Comparison of ENCODE assay signal across 8 cellular contexts in the genomic region with DNA sequence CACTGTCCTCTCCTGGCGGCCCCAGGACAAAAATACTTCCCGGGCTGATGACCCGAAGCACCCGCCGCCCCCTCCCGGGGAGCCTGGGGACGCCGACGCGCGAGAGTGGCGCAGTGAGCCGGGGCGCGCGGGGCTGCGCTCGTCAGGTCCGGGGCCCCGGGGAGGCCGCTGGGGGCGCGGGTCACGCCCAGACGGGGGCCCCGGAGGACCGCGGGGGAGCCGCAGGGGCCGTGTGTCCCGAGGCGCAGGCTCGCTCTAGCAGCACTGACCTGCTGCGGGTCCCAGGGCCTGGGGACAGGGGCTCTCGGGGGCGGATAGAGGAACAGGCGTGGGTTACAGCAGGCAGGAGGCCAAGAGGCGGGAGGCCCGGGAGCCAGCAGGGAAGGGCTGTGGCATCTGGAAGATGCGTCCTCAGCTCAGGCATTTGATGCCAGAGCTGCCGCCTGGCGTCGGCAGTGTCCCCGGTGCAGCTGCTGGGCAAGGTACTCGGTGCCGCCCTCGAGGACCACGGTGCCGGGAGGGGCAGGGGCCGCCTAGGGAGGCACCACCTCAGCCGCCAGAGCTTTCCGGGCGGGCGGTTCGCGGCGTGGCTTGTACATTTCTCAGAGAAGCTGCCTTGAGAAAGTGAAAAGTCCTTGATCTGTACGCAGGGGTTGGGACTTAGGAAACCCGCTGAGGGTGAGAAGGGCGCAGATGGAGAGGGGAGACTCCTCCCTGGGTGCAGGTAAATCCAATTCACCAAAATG. TPM values are rescaled to one million over a fixed set of nuclear protein-coding genes. Genes with fewer than 3 reads are reported as not detected.
DNase-seq lines count a peak whose midpoint lies in the region; FAIRE-seq and TF ChIP-seq lines count a peak whose summit lies in the region.

No MANE protein-coding gene starts in this region.

- H3K27me3 ChIP-seq in MG63 = no peaks in the 10 kb centered on the region

- H3K4me3 ChIP-seq in MG63 (no peak overlapping the region), fibroblast of pulmonary artery (replicated peaks; ENCODE audit: low read depth, low read length) (peak overlapping the region; percentile 43)

- DNase-seq in DMS53 treated with DMSO at 0.1 percent for 48 hours (lab: John Stamatoyannopoulos, UW; ENCODE audit: unreplicated experiment) = peak; percentile 67
- peak; percentile 59 for DNase-seq in MG63
- DNase-seq in activated CD8-positive, alpha-beta memory T cell treated with anti-CD3 and anti-CD28 coated beads, Interleukin-2, amount 50 U/mL, for 4 hours = peak; percentile 23
- no peak for DNase-seq in fibroblast of pulmonary artery (ENCODE audit: low read depth)
- DNase-seq in neural crest cell (ENCODE audit: low read depth, low spot score) = peak; percentile 15
- no peak for DNase-seq in SIG-M5 (lab: John Stamatoyannopoulos, UW)
- DNase-seq in HT-29 (ENCODE audit: low spot score) = no peak
- DNase-seq in D721Med (ENCODE audit: insufficient read length, low spot score) = no peak

- H3K36me3 Mint-ChIP-seq in neural crest cell (ENCODE audit: low read depth) = no peaks in the 10 kb centered on the region

- TF ChIP-seq CTCF in fibroblast of pulmonary artery (IDR thresholded peaks at IDR 0.05; ENCODE audit: low read length, missing control alignments) (no peak), neural crest cell (conservative IDR thresholded peaks at IDR 0.05) (peak; percentile 42), D721Med (IDR thresholded peaks at IDR 0.05; ENCODE audit: insufficient read depth, missing control alignments) (no peak)

- H3K4me1 Mint-ChIP-seq in neural crest cell = peaks cover 35% of the 10 kb centered on the region

- peaks cover 78% of the 10 kb centered on the region for H3K36me3 ChIP-seq in MG63

- H3K9me3 Mint-ChIP-seq in neural crest cell = no peaks in the 10 kb centered on the region

- no peak overlapping the region for H3K27ac Mint-ChIP-seq in neural crest cell (ENCODE audit: unreplicated experiment)

- peak overlapping the region; percentile 82 for H3K4me3 Mint-ChIP-seq in neural crest cell

- peaks cover 74% of the 10 kb centered on the region for H3K27me3 Mint-ChIP-seq in neural crest cell (ENCODE audit: low read depth)

- FAIRE-seq in D721Med (lab: Jason Lieb, UNC) = no peak

- no peaks in the 10 kb centered on the region for H3K9me3 ChIP-seq in MG63

RNA-seq across cellular contexts. Expression of a gene that starts 1.2 kb away (rescaled TPM):
- 208 and 341 TPM in 2 replicates for total RNA-seq in MG63 (2014; rRNA removed; shearing (Covaris generic); ENCODE audit: low replicate concordance)
- total RNA-seq in neural crest cell = 14.0 and 14.2 TPM in 2 replicates
- 0.08 TPM in 1 of 2 replicates, not detected in the other for total RNA-seq in HT-29 (2014; rRNA removed; shearing (Covaris generic))

RNA-seq across cellular contexts. Expression of a gene that starts 35.9 kb away (rescaled TPM):
- 9.1 and 11.9 TPM in 2 replicates for total RNA-seq in MG63 (2014; rRNA removed; shearing (Covaris generic); ENCODE audit: low replicate concordance)
- total RNA-seq in neural crest cell = 28.0 and 33.7 TPM in 2 replicates
- 43.5 and 45.5 TPM in 2 replicates for total RNA-seq in HT-29 (2014; rRNA removed; shearing (Covaris generic))

Comparison
In these comparisons a context has a peak if more than half of its experiments do, and no peak if none do; other contexts are left out.
1. DNase-seq: peak in DMS53 treated with DMSO at 0.1 percent for 48 hours (single experiment), MG63 (single experiment), activated CD8-positive, alpha-beta memory T cell treated with anti-CD3 and anti-CD28 coated beads, Interleukin-2, amount 50 U/mL, for 4 hours (single experiment) and neural crest cell (single experiment); none in fibroblast of pulmonary artery (single experiment), SIG-M5 (single experiment), HT-29 (single experiment) and D721Med (single experiment).
2. RNA of a gene that starts 1.2 kb away (total RNA-seq): 208 to 341 TPM in MG63; 14.0 to 14.2 TPM in neural crest cell and 0.08 TPM in HT-29; every median in the first group is over 10 times any median in the second.